9 cellular contexts compared by ENCODE assay signal in the genomic region with DNA sequence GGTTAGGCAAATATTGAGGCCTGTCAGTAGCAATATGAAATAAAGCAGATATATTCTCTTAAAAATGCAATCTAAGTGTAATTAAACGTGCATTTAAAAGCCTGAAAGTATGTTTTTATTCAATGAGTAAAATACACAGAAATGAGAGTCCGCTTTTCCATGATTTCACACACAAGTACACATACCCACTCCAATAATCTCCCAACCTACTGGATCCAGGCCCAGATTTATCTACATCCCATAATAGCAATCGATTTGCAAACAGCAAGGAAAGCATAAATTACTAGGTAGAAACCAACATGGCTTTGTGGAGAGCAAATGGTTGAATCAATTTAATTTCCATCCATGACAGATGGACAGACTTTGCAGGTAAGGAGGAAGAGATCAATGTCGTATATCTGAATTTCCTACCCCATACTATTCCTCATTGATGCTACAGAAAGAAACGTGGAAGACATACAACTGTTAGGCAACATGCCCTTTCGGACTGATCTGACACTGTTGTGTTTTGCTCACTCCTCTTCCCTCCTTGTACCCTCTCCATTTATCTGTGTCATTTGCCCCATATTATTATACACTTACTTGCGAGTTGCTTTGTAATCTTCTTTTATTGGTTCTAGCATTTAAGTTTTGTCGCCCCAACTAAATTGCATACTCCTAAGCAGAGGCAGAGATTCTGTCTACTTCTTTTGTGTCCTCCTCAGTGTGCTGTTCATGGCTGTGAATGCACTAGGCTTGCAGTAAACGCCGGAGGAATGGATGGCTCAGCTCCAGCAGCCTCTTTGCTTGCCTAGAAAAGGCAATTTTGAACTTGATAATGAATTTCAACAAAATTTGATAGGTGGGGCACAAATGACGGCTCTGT.
DNase-seq lines count a peak whose midpoint lies in the region; ATAC-seq and TF ChIP-seq lines count a peak whose summit lies in the region.
"Had no signal": no experiment of that assay in that cellular context is flagged by ENCODE, and none has a peak within 500 bp of the region (broad histone marks: within the 10 kb centered on the region; RNA-seq: fewer than 3 reads in every experiment).

No MANE protein-coding gene starts in this region.

- in situ Hi-C loops in G401 (cut with HindIII; ENCODE audit: low sequenced_read_pairs), result no loop called here

- POLR2A ChIA-PET in RWPE1 (lab: Yijun Ruan, JAX; ENCODE audit: low non-redundant PET), result no interaction called here

- H3K27ac ChIP-seq in Peyer's patch, result peak overlapping the region in 3 of 4 donors; percentile 25 to 79 (median 68)
- H3K27ac ChIP-seq in left ventricle myocardium inferior (replicated peaks), result peak overlapping the region; percentile 70
- peak overlapping the region; percentile 46 for H3K27ac ChIP-seq in rectal smooth muscle tissue (ENCODE audit: low read depth, low read length)
- H3K27ac ChIP-seq in RWPE1, result no peak overlapping the region

- H3K4me3 ChIP-seq in Peyer's patch, result peak overlapping the region in 2 of 4 donors; percentile 25 to 35
- peak overlapping the region; percentile 44 for H3K4me3 ChIP-seq in left ventricle myocardium inferior
- H3K4me3 ChIP-seq in rectal smooth muscle tissue (ENCODE audit: low read length), result peak overlapping the region; percentile 56

- no peaks in the 10 kb centered on the region for H3K27me3 ChIP-seq in Peyer's patch
- H3K27me3 ChIP-seq in left ventricle myocardium inferior (ENCODE audit: low read depth), result no peaks in the 10 kb centered on the region
- H3K27me3 ChIP-seq in rectal smooth muscle tissue (ENCODE audit: control insufficient read depth, insufficient read depth, low read length), result no peaks in the 10 kb centered on the region

- DNase-seq in G401 (ENCODE audit: low spot score) (peak; percentile 81), Peyer's patch (no peak), left ventricle myocardium inferior (peak; percentile 41), RWPE1 (ENCODE audit: low spot score) (no peak)

- TF ChIP-seq CTCF in Peyer's patch (IDR thresholded peaks at IDR 0.05) (no peak), left ventricle myocardium inferior (IDR thresholded peaks at IDR 0.05; ENCODE audit: borderline replicate concordance) (no peak), RWPE1 (conservative IDR thresholded peaks at IDR 0.05; ENCODE audit: low read depth) (no peak)

- intact Hi-C loops in left ventricle myocardium inferior (cut with micrococcal nuclease), result no loop called here

- CTCF ChIA-PET in RWPE1 (lab: Yijun Ruan, JAX), result interaction anchor here (0.5 kb wide), 1 partner anchor 19 kb away, joined by 3 read pairs; no protein-coding TSS in a partner anchor

- TF ChIP-seq POLR2A in Peyer's patch (IDR thresholded peaks at IDR 0.05), result no peak

- peaks cover 0 to 22% (median 0%) of the 10 kb centered on the region in 4 donors for H3K4me1 ChIP-seq in Peyer's patch
- peaks cover 66% of the 10 kb centered on the region for H3K4me1 ChIP-seq in left ventricle myocardium inferior
- peaks cover 14% of the 10 kb centered on the region for H3K4me1 ChIP-seq in rectal smooth muscle tissue (ENCODE audit: control insufficient read depth, insufficient read depth, low read length)

- H3K9ac ChIP-seq in rectal smooth muscle tissue (ENCODE audit: low read length), result no peak overlapping the region

- ATAC-seq in GM21528 (IDR thresholded peaks at IDR 0.05; ENCODE audit: low FRiP score, unreplicated experiment) (no peak), GM21390 (IDR thresholded peaks at IDR 0.05; ENCODE audit: unreplicated experiment) (no peak), HG02973 (IDR thresholded peaks at IDR 0.05; ENCODE audit: unreplicated experiment) (no peak)
- ATAC-seq: natural killer cell treated with Interleukin-12 subunit alpha and Interleukin-12 subunit beta and Interleukin-15 and Interleukin-18, amount 100 ng/mL, for 72 hours had no signal

- H3K9me3 ChIP-seq in Peyer's patch, result no peaks in the 10 kb centered on the region
- no peaks in the 10 kb centered on the region for H3K9me3 ChIP-seq in left ventricle myocardium inferior (replicated peaks)

- H3K36me3 ChIP-seq in Peyer's patch, result no peaks in the 10 kb centered on the region
- H3K36me3 ChIP-seq in left ventricle myocardium inferior, result no peaks in the 10 kb centered on the region
- no peaks in the 10 kb centered on the region for H3K36me3 ChIP-seq in rectal smooth muscle tissue (ENCODE audit: control insufficient read depth, insufficient read depth, low read length)

Comparison
In these comparisons a context has a peak if more than half of its experiments do, and no peak if none do; other contexts are left out.
1. DNase-seq: peak in G401 (single experiment) and left ventricle myocardium inferior (single experiment); none in Peyer's patch (0 of 3) and RWPE1 (single experiment).